Comparison of ENCODE assay signal across 17 cellular contexts in the genomic region with DNA sequence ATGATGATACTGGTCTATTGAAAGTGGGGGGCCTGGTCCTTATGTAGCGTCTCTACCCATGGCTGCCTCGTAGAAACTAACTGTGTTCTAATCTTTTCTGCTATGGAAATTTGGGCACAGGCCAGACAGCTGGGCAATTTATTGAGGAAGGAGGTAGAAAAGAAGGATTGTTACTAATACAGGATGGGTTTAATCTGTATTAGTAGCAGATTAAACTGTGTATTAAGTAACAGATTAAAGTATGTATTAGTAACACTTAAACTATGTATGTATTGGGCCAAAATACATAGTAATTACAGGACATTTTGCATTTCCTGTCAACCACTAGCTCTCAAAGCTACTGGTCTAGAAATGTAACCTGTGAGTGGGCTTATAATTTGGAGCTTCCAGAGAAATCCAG.
A peak's percentile ranks its signal among the peaks of the same experiment; 100 is the strongest.
DNase-seq lines count a peak whose midpoint lies in the region; ATAC-seq, FAIRE-seq and TF ChIP-seq lines count a peak whose summit lies in the region.
"Had no signal": no experiment of that assay in that cellular context is flagged by ENCODE, and none has a peak within 500 bp of the region (broad histone marks: within the 10 kb centered on the region; RNA-seq: fewer than 3 reads in every experiment).

No MANE protein-coding gene starts in this region.

- H3K4me2 ChIP-seq in IMR-90 (ENCODE audit: low read depth, low read length): peak overlapping the region; percentile 63; the same call in 1 of the 2 replicates

- FAIRE-seq in bronchial epithelial cell (lab: Jason Lieb, UNC): no peak
- FAIRE-seq: frontal cortex, TTC549 had no signal

- H3K79me1 ChIP-seq in IMR-90 (ENCODE audit: low read depth in 1 of 2, low read length in 2 of 2): peaks cover 21 to 39% of the 10 kb centered on the region in 2 experiments

- no peak overlapping the region for H2AK5ac ChIP-seq in IMR-90 (ENCODE audit: low read depth, low read length)

- H4K91ac ChIP-seq in IMR-90 (ENCODE audit: insufficient read depth, low read depth, low read length): no peak overlapping the region

- no CpG with 5 or more reads among the region's 2 CpGs for WGBS in IMR-90 (ENCODE audit: extremely low coverage in 2 of 2, insufficient read length in 1 of 2), 2 experiments

- H3K27me3 ChIP-seq in IMR-90 (ENCODE audit: control insufficient read depth, insufficient read depth, low read length): no peaks in the 10 kb centered on the region
- no peaks in the 10 kb centered on the region for H3K27me3 ChIP-seq in bronchial epithelial cell (ENCODE audit: control insufficient read depth, insufficient read depth, low read length)
- H3K27me3 ChIP-seq: SJSA1 had no signal

- no peak overlapping the region for H2BK15ac ChIP-seq in IMR-90 (ENCODE audit: low read depth, low read length)

- peaks cover 7 to 9% of the 10 kb centered on the region in 2 donors for H3K4me1 Mint-ChIP-seq in immature natural killer cell

- peaks cover 5% of the 10 kb centered on the region; the same call in 1 of the 2 replicates for H3K9me1 ChIP-seq in IMR-90 (ENCODE audit: insufficient read depth, low read length)

- H3K18ac ChIP-seq in IMR-90 (ENCODE audit: low read depth, low read length): peak overlapping the region; percentile 89; the same call in 1 of the 2 replicates

- H2BK5ac ChIP-seq in IMR-90 (ENCODE audit: low read depth, low read length, poor library complexity, severe bottlenecking): peak overlapping the region; percentile 8

- intact Hi-C loops in IMR-90 (cut with micrococcal nuclease): no loop called here

- H4K20me1 ChIP-seq in IMR-90 (ENCODE audit: insufficient read depth, low read length): no peaks in the 10 kb centered on the region

- H3K9me3 ChIP-seq in IMR-90 (ENCODE audit: control insufficient read depth, insufficient read depth, low read length): no peaks in the 10 kb centered on the region
- H3K9me3 ChIP-seq: lower lobe of right lung, SJSA1 had no signal

- BruUV-seq in IMR-90 (replicated peaks; lab: Mats Ljungman, UMichigan): no TSS peak

- TF ChIP-seq RAD21 in IMR-90 (IDR thresholded peaks at IDR 0.05; ENCODE audit: low read length): no peak

- H3K23ac ChIP-seq in IMR-90 (ENCODE audit: low read depth, low read length): no peak overlapping the region

- TF ChIP-seq POLR2A in IMR-90 (IDR thresholded peaks at IDR 0.05; ENCODE audit: low read depth, low read length): no peak

- dilution Hi-C loops in IMR-90 (cut with HindIII; ENCODE audit: low sequenced_read_pairs, unreplicated experiment): no loop called here

- in situ Hi-C loops in IMR-90 (cut with MboI; ENCODE audit: low sequenced_read_pairs): no loop called here

- no peak overlapping the region for H3K9ac ChIP-seq in IMR-90 (ENCODE audit: low read depth, low read length)

- H2AK9ac ChIP-seq in IMR-90 (replicated peaks; ENCODE audit: low read depth, low read length, poor library complexity): no peak overlapping the region

- CTCF ChIA-PET in IMR-90 (lab: Yijun Ruan, JAX): no interaction called here

- peak overlapping the region; percentile 37; the same call in 1 of the 2 replicates for H3K14ac ChIP-seq in IMR-90 (replicated peaks; ENCODE audit: low read depth, low read length)

- H3K27me3 Mint-ChIP-seq in immature natural killer cell (ENCODE audit: low read depth in 3 of 3): no peaks in the 10 kb centered on the region
- H3K27me3 Mint-ChIP-seq: activated CD8-positive, alpha-beta T cell treated with anti-CD3 and anti-CD28 coated beads for 36 hours had no signal

- peaks cover 0 to 8% (median 0%) of the 10 kb centered on the region in 6 donors for H3K9me3 Mint-ChIP-seq in immature natural killer cell
- H3K9me3 Mint-ChIP-seq: activated CD8-positive, alpha-beta T cell treated with anti-CD3 and anti-CD28 coated beads for 36 hours had no signal

- no peak overlapping the region for H3K4ac ChIP-seq in IMR-90 (ENCODE audit: low read depth, low read length)

- no peak overlapping the region for H2BK120ac ChIP-seq in IMR-90 (ENCODE audit: low read depth, low read length)

- POLR2A ChIA-PET in IMR-90 (lab: Charles Lee; ENCODE audit: unreplicated experiment): no interaction called here

- H3K36me3 ChIP-seq in IMR-90 (ENCODE audit: control insufficient read depth, insufficient read depth, low read length) (no peaks in the 10 kb centered on the region), bronchial epithelial cell (ENCODE audit: control insufficient read depth, insufficient read depth, low read length) (no peaks in the 10 kb centered on the region)
- H3K36me3 ChIP-seq: lower lobe of right lung had no signal

- H2BK20ac ChIP-seq in IMR-90 (ENCODE audit: low read depth, low read length): 0 out of 2 replicates have a peak overlapping the region, but pooled peaks have one; percentile 14

- no peak overlapping the region for H3K56ac ChIP-seq in IMR-90 (ENCODE audit: extremely low read depth, insufficient read depth, low read length)

- H3K27ac ChIP-seq in IMR-90 (ENCODE audit: insufficient read depth, low read length): no peak overlapping the region; the same call in 1 of the 2 replicates
- H3K27ac ChIP-seq: lower lobe of right lung, SJSA1 had no signal

- TF ChIP-seq CTCF in AG10803 (conservative IDR thresholded peaks at IDR 0.05; ENCODE audit: low read length) (no peak), IMR-90 (conservative IDR thresholded peaks at IDR 0.05; ENCODE audit: low read depth, low read length) (no peak), bronchial epithelial cell (IDR thresholded peaks at IDR 0.05; ENCODE audit: insufficient read depth, low read length, severe bottlenecking) (no peak)

- no peak overlapping the region for H4K5ac ChIP-seq in IMR-90 (ENCODE audit: low read depth, low read length)

- DNase-seq in AG10803 (ENCODE audit: low read depth) (peak; percentile 70), IMR-90 (peak; percentile 59), bronchial epithelial cell (ENCODE audit: low read depth) (peak; percentile 43), kidney tubule cell (ENCODE audit: low spot score) (peak; percentile 28), NCI-H1105 (lab: John Stamatoyannopoulos, UW) (no peak), immature natural killer cell (no peak)
- DNase-seq in stimulated activated CD8-positive, alpha-beta memory T cell treated with anti-CD3 and anti-CD28 coated beads, Interleukin-4, amount 100 ng/mL, for 48 hours: no peak
- DNase-seq in activated naive CD4-positive, alpha-beta T cell (lab: John Stamatoyannopoulos, UW): no peak
- DNase-seq: activated CD8-positive, alpha-beta T cell treated with anti-CD3 and anti-CD28 coated beads for 36 hours; anterior cingulate cortex; lower lobe of right lung; naive thymus-derived CD4-positive, alpha-beta T cell; NCI-H1048; stimulated activated CD4-positive, alpha-beta T cell treated with anti-CD3 and anti-CD28 coated beads, Interleukin-15, amount 100 ng/mL, for 24 hours had no signal

- H3K4me1 ChIP-seq in IMR-90 (ENCODE audit: control insufficient read depth, insufficient read depth, low read length): peaks cover 6% of the 10 kb centered on the region; the same call in 1 of the 2 replicates
- H3K4me1 ChIP-seq: lower lobe of right lung, SJSA1 had no signal

- H3K4me3 ChIP-seq in AG10803 (ENCODE audit: low read length) (no peak overlapping the region), IMR-90 (ENCODE audit: insufficient read depth, low read depth, low read length) (no peak overlapping the region), bronchial epithelial cell (ENCODE audit: low read depth, low read length) (no peak overlapping the region)
- H3K4me3 ChIP-seq: lower lobe of right lung, SJSA1 had no signal

- H2AFZ ChIP-seq in IMR-90 (replicated peaks; ENCODE audit: low read length, poor library complexity): no peak overlapping the region

- H3K27ac Mint-ChIP-seq in immature natural killer cell: no peak overlapping the region
- H3K27ac Mint-ChIP-seq: activated CD8-positive, alpha-beta T cell treated with anti-CD3 and anti-CD28 coated beads for 36 hours; naive thymus-derived CD4-positive, alpha-beta T cell had no signal

- peak; percentile 54 for ATAC-seq in IMR-90 (ENCODE audit: low read depth)
- ATAC-seq: activated CD8-positive, alpha-beta T cell treated with anti-CD3 and anti-CD28 coated beads for 36 hours; lower lobe of right lung; naive thymus-derived CD4-positive, alpha-beta T cell had no signal

- H4K8ac ChIP-seq in IMR-90 (ENCODE audit: low read depth in 2 of 2, low read length in 2 of 2): no peak overlapping the region

- H3K4me3 Mint-ChIP-seq in immature natural killer cell: no peak overlapping the region
- H3K4me3 Mint-ChIP-seq: activated CD8-positive, alpha-beta T cell treated with anti-CD3 and anti-CD28 coated beads for 36 hours; naive thymus-derived CD4-positive, alpha-beta T cell had no signal

- peaks cover 0 to 20% (median 8%) of the 10 kb centered on the region in 3 donors for H3K36me3 Mint-ChIP-seq in immature natural killer cell

TF ChIP-seq in IMR-90, 13 proteins besides CTCF, POLR2A, EP300 and RAD21 (continues in another document):
- TF ChIP-seq BHLHE40 (IDR thresholded peaks at IDR 0.05; ENCODE audit: low read depth, low read length): no peak
- TF ChIP-seq, protein P1, sequence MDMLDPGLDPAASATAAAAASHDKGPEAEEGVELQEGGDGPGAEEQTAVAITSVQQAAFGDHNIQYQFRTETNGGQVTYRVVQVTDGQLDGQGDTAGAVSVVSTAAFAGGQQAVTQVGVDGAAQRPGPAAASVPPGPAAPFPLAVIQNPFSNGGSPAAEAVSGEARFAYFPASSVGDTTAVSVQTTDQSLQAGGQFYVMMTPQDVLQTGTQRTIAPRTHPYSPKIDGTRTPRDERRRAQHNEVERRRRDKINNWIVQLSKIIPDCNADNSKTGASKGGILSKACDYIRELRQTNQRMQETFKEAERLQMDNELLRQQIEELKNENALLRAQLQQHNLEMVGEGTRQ (IDR thresholded peaks at IDR 0.05; ENCODE audit: low read depth, low read length): no peak
- no peak for TF ChIP-seq CEBPB (IDR thresholded peaks at IDR 0.05; ENCODE audit: low read depth, low read length)
- TF ChIP-seq, protein P2, sequence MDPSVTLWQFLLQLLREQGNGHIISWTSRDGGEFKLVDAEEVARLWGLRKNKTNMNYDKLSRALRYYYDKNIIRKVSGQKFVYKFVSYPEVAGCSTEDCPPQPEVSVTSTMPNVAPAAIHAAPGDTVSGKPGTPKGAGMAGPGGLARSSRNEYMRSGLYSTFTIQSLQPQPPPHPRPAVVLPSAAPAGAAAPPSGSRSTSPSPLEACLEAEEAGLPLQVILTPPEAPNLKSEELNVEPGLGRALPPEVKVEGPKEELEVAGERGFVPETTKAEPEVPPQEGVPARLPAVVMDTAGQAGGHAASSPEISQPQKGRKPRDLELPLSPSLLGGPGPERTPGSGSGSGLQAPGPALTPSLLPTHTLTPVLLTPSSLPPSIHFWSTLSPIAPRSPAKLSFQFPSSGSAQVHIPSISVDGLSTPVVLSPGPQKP (IDR thresholded peaks at IDR 0.05; ENCODE audit: borderline replicate concordance, low read depth, low read length): no peak
- no peak for TF ChIP-seq CHD1 (IDR thresholded peaks at IDR 0.05; ENCODE audit: low read depth, low read length)
- TF ChIP-seq RFX5 (IDR thresholded peaks at IDR 0.05; ENCODE audit: low read depth, low read length): no peak
- TF ChIP-seq MXI1 (IDR thresholded peaks at IDR 0.05; ENCODE audit: borderline replicate concordance, low read depth, low read length): no peak
- TF ChIP-seq FOS (IDR thresholded peaks at IDR 0.05; ENCODE audit: low read depth, low read length): no peak
- no peak for TF ChIP-seq MAFK (IDR thresholded peaks at IDR 0.05; ENCODE audit: low read depth, low read length)
- TF ChIP-seq MAZ (IDR thresholded peaks at IDR 0.05; ENCODE audit: borderline replicate concordance, low read depth, low read length): no peak

Comparison
In these comparisons a context has a peak if more than half of its experiments do, and no peak if none do; other contexts are left out.
1. DNase-seq: peak in AG10803 (single experiment), IMR-90 (single experiment), bronchial epithelial cell (single experiment) and kidney tubule cell (single experiment); none in stimulated activated CD8-positive, alpha-beta memory T cell treated with anti-CD3 and anti-CD28 coated beads, Interleukin-4, amount 100 ng/mL, for 48 hours (single experiment), NCI-H1105 (single experiment), activated naive CD4-positive, alpha-beta T cell (0 of 4) and immature natural killer cell (0 of 3).